8 cellular contexts compared by ENCODE assay signal in the genomic region with DNA sequence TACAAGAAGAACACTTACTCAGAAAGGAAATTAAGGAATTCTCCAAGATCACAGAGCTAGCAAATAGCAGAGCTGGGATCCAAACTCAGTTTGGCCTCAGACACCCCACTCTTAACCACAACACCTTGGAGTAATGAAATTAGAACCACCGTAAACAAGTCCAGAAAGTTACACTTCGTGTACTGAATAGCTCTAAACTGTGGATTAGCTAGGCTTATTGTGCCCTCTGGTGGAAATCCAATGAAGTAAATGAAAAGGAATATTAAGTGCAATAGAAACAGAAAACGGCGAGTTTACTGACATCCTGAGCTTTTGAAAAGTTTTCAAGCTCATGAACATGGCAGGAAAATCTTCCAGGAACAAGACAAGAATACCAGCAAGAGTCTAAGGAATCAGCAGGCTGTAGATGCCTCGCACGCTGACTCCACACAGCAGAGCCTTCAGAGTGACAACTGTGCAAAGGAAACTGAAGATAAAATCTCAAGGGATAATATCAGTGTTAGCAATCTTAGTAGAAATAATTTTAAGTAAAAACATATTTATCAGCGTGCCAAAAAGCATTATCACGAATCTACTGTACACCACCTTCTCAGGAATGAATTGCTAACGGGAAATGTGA. TPM values are rescaled to one million over a fixed set of nuclear protein-coding genes. Genes with fewer than 3 reads are reported as not detected.
DNase-seq lines count a peak whose midpoint lies in the region; ATAC-seq and TF ChIP-seq lines count a peak whose summit lies in the region.

No MANE protein-coding gene starts in this region.

- in situ Hi-C loops in KBM-7 (cut with MboI; ENCODE audit: low pct_unique_long_range_greater_than_20kb, low sequenced_read_pairs): no loop called here

- peaks cover 31% of the 10 kb centered on the region for H3K27me3 Mint-ChIP-seq in activated T-cell treated with anti-CD3 and anti-CD28 coated beads, Interleukin-2, amount 50 U/mL, for 72 hours (ENCODE audit: low read depth)
- peaks cover 42% of the 10 kb centered on the region for H3K27me3 Mint-ChIP-seq in activated T-cell treated with anti-CD3 and anti-CD28 coated beads, Interleukin-2, amount 50 U/mL, for 24 hours
- peaks cover 43% of the 10 kb centered on the region for H3K27me3 Mint-ChIP-seq in osteocyte (ENCODE audit: unreplicated experiment)

- peak; percentile 60 to 67 for ATAC-seq in activated T-cell treated with anti-CD3 and anti-CD28 coated beads, Interleukin-2, amount 50 U/mL, for 72 hours (replicated peaks in 1 of 2)
- ATAC-seq in GM21737 (IDR thresholded peaks at IDR 0.05; ENCODE audit: unreplicated experiment): peak; percentile 72
- peak; percentile 88 for ATAC-seq in SK-N-SH treated with all-trans-retinoic acid at 6 μM for 48 hours

- TF ChIP-seq CTCF in osteocyte (IDR thresholded peaks at IDR 0.05): peak; percentile 71

- no peaks in the 10 kb centered on the region for H3K9me3 Mint-ChIP-seq in activated T-cell treated with anti-CD3 and anti-CD28 coated beads, Interleukin-2, amount 50 U/mL, for 72 hours
- no peaks in the 10 kb centered on the region for H3K9me3 Mint-ChIP-seq in activated T-cell treated with anti-CD3 and anti-CD28 coated beads, Interleukin-2, amount 50 U/mL, for 24 hours
- H3K9me3 Mint-ChIP-seq in osteocyte (ENCODE audit: unreplicated experiment): no peaks in the 10 kb centered on the region

- H3K4me1 Mint-ChIP-seq in activated T-cell treated with anti-CD3 and anti-CD28 coated beads, Interleukin-2, amount 50 U/mL, for 72 hours (ENCODE audit: low read depth): peaks cover 19% of the 10 kb centered on the region
- peaks cover 6% of the 10 kb centered on the region for H3K4me1 Mint-ChIP-seq in activated T-cell treated with anti-CD3 and anti-CD28 coated beads, Interleukin-2, amount 50 U/mL, for 24 hours (ENCODE audit: low read depth)
- H3K4me1 Mint-ChIP-seq in osteocyte (ENCODE audit: unreplicated experiment): peaks cover 6% of the 10 kb centered on the region

- peak in 1 of 2 donors; percentile 10 for DNase-seq in activated T-cell treated with anti-CD3 and anti-CD28 coated beads, Interleukin-2, amount 50 U/mL, for 72 hours
- no peak for DNase-seq in activated T-cell treated with anti-CD3 and anti-CD28 coated beads, Interleukin-2, amount 50 U/mL, for 24 hours
- peak; percentile 51 for DNase-seq in KBM-7
- DNase-seq in fibroblast of peridontal ligament (ENCODE audit: extremely low read depth): peak; percentile 75
- no peak for DNase-seq in osteocyte (ENCODE audit: extremely low spot score, unreplicated experiment)
- DNase-seq in stimulated activated CD4-positive, alpha-beta T cell treated with anti-CD3 and anti-CD28 coated beads, Interleukin-2, amount 100 ng/mL, for 48 hours: no peak

- H3K4me3 Mint-ChIP-seq in activated T-cell treated with anti-CD3 and anti-CD28 coated beads, Interleukin-2, amount 50 U/mL, for 72 hours: peak overlapping the region in 1 of 2 donors; percentile 38
- no peak overlapping the region for H3K4me3 Mint-ChIP-seq in activated T-cell treated with anti-CD3 and anti-CD28 coated beads, Interleukin-2, amount 50 U/mL, for 24 hours
- H3K4me3 Mint-ChIP-seq in osteocyte (ENCODE audit: unreplicated experiment): peak overlapping the region; percentile 33

- no peaks in the 10 kb centered on the region for H3K36me3 Mint-ChIP-seq in activated T-cell treated with anti-CD3 and anti-CD28 coated beads, Interleukin-2, amount 50 U/mL, for 72 hours (ENCODE audit: insufficient read depth in 2 of 2)
- H3K36me3 Mint-ChIP-seq in activated T-cell treated with anti-CD3 and anti-CD28 coated beads, Interleukin-2, amount 50 U/mL, for 24 hours (ENCODE audit: low read depth): no peaks in the 10 kb centered on the region
- H3K36me3 Mint-ChIP-seq in osteocyte (ENCODE audit: unreplicated experiment): no peaks in the 10 kb centered on the region

- no peak overlapping the region for H3K27ac Mint-ChIP-seq in activated T-cell treated with anti-CD3 and anti-CD28 coated beads, Interleukin-2, amount 50 U/mL, for 72 hours
- H3K27ac Mint-ChIP-seq in activated T-cell treated with anti-CD3 and anti-CD28 coated beads, Interleukin-2, amount 50 U/mL, for 24 hours: no peak overlapping the region
- no peak overlapping the region for H3K27ac Mint-ChIP-seq in osteocyte (ENCODE audit: unreplicated experiment)

TF ChIP-seq in SK-N-SH treated with all-trans-retinoic acid at 6 μM for 48 hours, 23 proteins besides CTCF, POLR2A, EP300 and RAD21:
- TF ChIP-seq PPARA (CRISPR knock-in tag; IDR thresholded peaks at IDR 0.05; ENCODE audit: borderline replicate concordance) (no peak), ZNF565 (CRISPR knock-in tag; conservative IDR thresholded peaks at IDR 0.05; ENCODE audit: low read depth) (no peak), ISL1 (CRISPR knock-in tag; IDR thresholded peaks at IDR 0.05) (no peak)
- TF ChIP-seq, protein P1, sequence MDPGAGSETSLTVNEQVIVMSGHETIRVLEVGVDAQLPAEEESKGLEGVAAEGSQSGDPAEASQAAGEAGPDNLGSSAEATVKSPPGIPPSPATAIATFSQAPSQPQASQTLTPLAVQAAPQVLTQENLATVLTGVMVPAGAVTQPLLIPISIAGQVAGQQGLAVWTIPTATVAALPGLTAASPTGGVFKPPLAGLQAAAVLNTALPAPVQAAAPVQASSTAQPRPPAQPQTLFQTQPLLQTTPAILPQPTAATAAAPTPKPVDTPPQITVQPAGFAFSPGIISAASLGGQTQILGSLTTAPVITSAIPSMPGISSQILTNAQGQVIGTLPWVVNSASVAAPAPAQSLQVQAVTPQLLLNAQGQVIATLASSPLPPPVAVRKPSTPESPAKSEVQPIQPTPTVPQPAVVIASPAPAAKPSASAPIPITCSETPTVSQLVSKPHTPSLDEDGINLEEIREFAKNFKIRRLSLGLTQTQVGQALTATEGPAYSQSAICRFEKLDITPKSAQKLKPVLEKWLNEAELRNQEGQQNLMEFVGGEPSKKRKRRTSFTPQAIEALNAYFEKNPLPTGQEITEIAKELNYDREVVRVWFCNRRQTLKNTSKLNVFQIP (CRISPR knock-in tag; IDR thresholded peaks at IDR 0.05; ENCODE audit: borderline replicate concordance, low read depth): no peak

RNA-seq across cellular contexts. Expression of gene FBXO5, which starts 34.6 kb away (rescaled TPM):
- 10 to 100 TPM; 40.8 to 41.4 TPM for total RNA-seq in activated T-cell treated with anti-CD3 and anti-CD28 coated beads, Interleukin-2, amount 50 U/mL, for 72 hours
- 8.6 and 8.9 TPM in 2 replicates for total RNA-seq in osteocyte

RNA-seq across cellular contexts. Expression of gene MTRF1L, which starts 54.2 kb away (rescaled TPM):
- 10 to 100 TPM; 13.8 to 21.1 TPM for total RNA-seq in activated T-cell treated with anti-CD3 and anti-CD28 coated beads, Interleukin-2, amount 50 U/mL, for 72 hours
- 15.9 and 16.9 TPM in 2 replicates for total RNA-seq in osteocyte

Comparison
In these comparisons a context has a peak if more than half of its experiments do, and no peak if none do; other contexts are left out.
1. DNase-seq: peak in KBM-7 (single experiment) and fibroblast of peridontal ligament (single experiment); none in activated T-cell treated with anti-CD3 and anti-CD28 coated beads, Interleukin-2, amount 50 U/mL, for 24 hours (single experiment), osteocyte (single experiment) and stimulated activated CD4-positive, alpha-beta T cell treated with anti-CD3 and anti-CD28 coated beads, Interleukin-2, amount 100 ng/mL, for 48 hours (0 of 2).
2. Peak in every context shown above with its lines, with median percentiles within 50 percentile points of each other: ATAC-seq.